In genomic region chr17:63842540-63843386, GRCh38 we compare ENCODE assay signal across 1 cellular context.
TF ChIP-seq lines count a peak whose summit lies in the region.

Gene SMARCD2 (minus strand): TSS chr17:63842685. CDS start chr17:63842674, 11 bp downstream.

TF ChIP-seq in K562, 482 proteins besides CTCF, POLR2A, EP300 and RAD21 (continued from another document and continues in another):
- TF ChIP-seq, protein P1, sequence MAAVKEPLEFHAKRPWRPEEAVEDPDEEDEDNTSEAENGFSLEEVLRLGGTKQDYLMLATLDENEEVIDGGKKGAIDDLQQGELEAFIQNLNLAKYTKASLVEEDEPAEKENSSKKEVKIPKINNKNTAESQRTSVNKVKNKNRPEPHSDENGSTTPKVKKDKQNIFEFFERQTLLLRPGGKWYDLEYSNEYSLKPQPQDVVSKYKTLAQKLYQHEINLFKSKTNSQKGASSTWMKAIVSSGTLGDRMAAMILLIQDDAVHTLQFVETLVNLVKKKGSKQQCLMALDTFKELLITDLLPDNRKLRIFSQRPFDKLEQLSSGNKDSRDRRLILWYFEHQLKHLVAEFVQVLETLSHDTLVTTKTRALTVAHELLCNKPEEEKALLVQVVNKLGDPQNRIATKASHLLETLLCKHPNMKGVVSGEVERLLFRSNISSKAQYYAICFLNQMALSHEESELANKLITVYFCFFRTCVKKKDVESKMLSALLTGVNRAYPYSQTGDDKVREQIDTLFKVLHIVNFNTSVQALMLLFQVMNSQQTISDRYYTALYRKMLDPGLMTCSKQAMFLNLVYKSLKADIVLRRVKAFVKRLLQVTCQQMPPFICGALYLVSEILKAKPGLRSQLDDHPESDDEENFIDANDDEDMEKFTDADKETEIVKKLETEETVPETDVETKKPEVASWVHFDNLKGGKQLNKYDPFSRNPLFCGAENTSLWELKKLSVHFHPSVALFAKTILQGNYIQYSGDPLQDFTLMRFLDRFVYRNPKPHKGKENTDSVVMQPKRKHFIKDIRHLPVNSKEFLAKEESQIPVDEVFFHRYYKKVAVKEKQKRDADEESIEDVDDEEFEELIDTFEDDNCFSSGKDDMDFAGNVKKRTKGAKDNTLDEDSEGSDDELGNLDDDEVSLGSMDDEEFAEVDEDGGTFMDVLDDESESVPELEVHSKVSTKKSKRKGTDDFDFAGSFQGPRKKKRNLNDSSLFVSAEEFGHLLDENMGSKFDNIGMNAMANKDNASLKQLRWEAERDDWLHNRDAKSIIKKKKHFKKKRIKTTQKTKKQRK (IDR thresholded peaks at IDR 0.05; ENCODE audit: borderline replicate concordance, low read depth, low read length), result no peak
- TF ChIP-seq HMG20B (CRISPR knock-in tag; IDR thresholded peaks at IDR 0.05) (no peak), NFATC3 (IDR thresholded peaks at IDR 0.05) (no peak), HNRNPLL (IDR thresholded peaks at IDR 0.05; ENCODE audit: low read depth, low read length, poor library complexity, severe bottlenecking) (peak; percentile 54), OTX1 (CRISPR knock-in tag; IDR thresholded peaks at IDR 0.05) (peak; percentile 29; the same call in 1 of the 2 replicates), TSC22D4 (tag; IDR thresholded peaks at IDR 0.05) (no peak), CTCFL (IDR thresholded peaks at IDR 0.05; ENCODE audit: borderline replicate concordance, insufficient read depth, low read depth, low read length, poor library complexity, severe bottlenecking) (no peak), CHAMP1 (IDR thresholded peaks at IDR 0.05) (no peak), ZC3H11A (IDR thresholded peaks at IDR 0.05; ENCODE audit: low read depth, low read length) (no peak), NCOA2 (IDR thresholded peaks at IDR 0.05; ENCODE audit: partially characterized antibody in 2 of 2) (no peak), NCOA4 (IDR thresholded peaks at IDR 0.05; ENCODE audit: partially characterized antibody) (no peak), CBFA2T3 (IDR thresholded peaks at IDR 0.05) (peak; percentile 31; the same call in 1 of the 2 replicates), ZNF282 (CRISPR knock-in tag; IDR thresholded peaks at IDR 0.05) (no peak), SOX6 (IDR thresholded peaks at IDR 0.05) (peak; percentile 76), ZNF584 (CRISPR knock-in tag; IDR thresholded peaks at IDR 0.05; ENCODE audit: low read depth) (peak; percentile 70; the same call in 1 of the 2 replicates), RBM17 (IDR thresholded peaks at IDR 0.05; ENCODE audit: borderline replicate concordance, low read depth, low read length) (no peak), SREBF1 (IDR thresholded peaks at IDR 0.05; ENCODE audit: borderline replicate concordance, low read depth, low read length) (peak; percentile 88; the same call in 1 of the 2 replicates), PURB (CRISPR knock-in tag; IDR thresholded peaks at IDR 0.05; ENCODE audit: low read depth) (no peak), ZNF232 (CRISPR knock-in tag; IDR thresholded peaks at IDR 0.05) (no peak), MEIS2 (IDR thresholded peaks at IDR 0.05; ENCODE audit: partially characterized antibody) (peak; percentile 33), POLR3G (IDR thresholded peaks at IDR 0.05; ENCODE audit: extremely low read depth, insufficient read length, insufficient replicate concordance) (no peak), PTRF (tag; IDR thresholded peaks at IDR 0.05) (no peak), PHTF2 (CRISPR knock-in tag; IDR thresholded peaks at IDR 0.05) (no peak), SAFB (IDR thresholded peaks at IDR 0.05; ENCODE audit: borderline replicate concordance, low read depth, low read length) (no peak), POU5F1 (IDR thresholded peaks at IDR 0.05; ENCODE audit: borderline replicate concordance, low read depth, low read length, partially characterized antibody) (no peak), ATF7 (IDR thresholded peaks at IDR 0.05) (peak; percentile 84), U2AF1 (optimal IDR thresholded peaks at IDR 0.05; ENCODE audit: low read depth, low read length) (peak; percentile 39), CGGBP1 (CRISPR knock-in tag; IDR thresholded peaks at IDR 0.05) (peak; percentile 51; the same call in 1 of the 2 replicates), ZEB2 (IDR thresholded peaks at IDR 0.05) (no peak; the same call in 1 of the 2 replicates), GATAD2B (IDR thresholded peaks at IDR 0.05; ENCODE audit: borderline replicate concordance) (peak; percentile 98), LARP7 (IDR thresholded peaks at IDR 0.05) (0 out of 2 replicates have a peak, but pooled peaks have one; percentile 74), ZNF444 (CRISPR knock-in tag; IDR thresholded peaks at IDR 0.05) (no peak), NEUROD1 (IDR thresholded peaks at IDR 0.05; ENCODE audit: borderline replicate concordance, low read depth, low read length, partially characterized antibody) (peak; percentile 100), SRSF7 (optimal IDR thresholded peaks at IDR 0.05; ENCODE audit: low read depth, low read length) (no peak), ZNF507 (tag; conservative IDR thresholded peaks at IDR 0.05) (no peak), MLX (CRISPR knock-in tag; conservative IDR thresholded peaks at IDR 0.05) (0 out of 4 replicates have a peak, but pooled peaks have one; percentile 31 to 42), HLTF (IDR thresholded peaks at IDR 0.05) (peak; percentile 76), ETV6 (IDR thresholded peaks at IDR 0.05; ENCODE audit: borderline replicate concordance in 1 of 2, low read depth in 2 of 2, low read length in 1 of 2) (peak in 1 of 2 experiments; percentile 53; a peak in 1 of 4 replicates), ETV6 (CRISPR knock-in tag; IDR thresholded peaks at IDR 0.05; ENCODE audit: borderline replicate concordance) (peak; percentile 73; the same call in 1 of the 2 replicates), MED1 (CRISPR knock-in tag; IDR thresholded peaks at IDR 0.05; ENCODE audit: borderline replicate concordance) (no peak), LCOR (CRISPR knock-in tag; IDR thresholded peaks at IDR 0.05) (peak; percentile 99), CHD4 (IDR thresholded peaks at IDR 0.05; ENCODE audit: insufficient read depth, insufficient replicate concordance, low read depth, low read length, poor library complexity, severe bottlenecking) (no peak), ARID3A (IDR thresholded peaks at IDR 0.05; ENCODE audit: borderline replicate concordance, low read depth, low read length) (peak; percentile 100), ZNF23 (CRISPR knock-in tag; IDR thresholded peaks at IDR 0.05) (no peak), MIER1 (IDR thresholded peaks at IDR 0.05; ENCODE audit: low read depth) (no peak), YBX1 (IDR thresholded peaks at IDR 0.05) (no peak), ZNF41 (CRISPR knock-in tag; conservative IDR thresholded peaks at IDR 0.05) (peak; percentile 68)
- TF ChIP-seq, protein P2, sequence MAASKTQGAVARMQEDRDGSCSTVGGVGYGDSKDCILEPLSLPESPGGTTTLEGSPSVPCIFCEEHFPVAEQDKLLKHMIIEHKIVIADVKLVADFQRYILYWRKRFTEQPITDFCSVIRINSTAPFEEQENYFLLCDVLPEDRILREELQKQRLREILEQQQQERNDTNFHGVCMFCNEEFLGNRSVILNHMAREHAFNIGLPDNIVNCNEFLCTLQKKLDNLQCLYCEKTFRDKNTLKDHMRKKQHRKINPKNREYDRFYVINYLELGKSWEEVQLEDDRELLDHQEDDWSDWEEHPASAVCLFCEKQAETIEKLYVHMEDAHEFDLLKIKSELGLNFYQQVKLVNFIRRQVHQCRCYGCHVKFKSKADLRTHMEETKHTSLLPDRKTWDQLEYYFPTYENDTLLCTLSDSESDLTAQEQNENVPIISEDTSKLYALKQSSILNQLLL (CRISPR knock-in tag; IDR thresholded peaks at IDR 0.05; ENCODE audit: borderline replicate concordance), result no peak
- TF ChIP-seq, protein P3, sequence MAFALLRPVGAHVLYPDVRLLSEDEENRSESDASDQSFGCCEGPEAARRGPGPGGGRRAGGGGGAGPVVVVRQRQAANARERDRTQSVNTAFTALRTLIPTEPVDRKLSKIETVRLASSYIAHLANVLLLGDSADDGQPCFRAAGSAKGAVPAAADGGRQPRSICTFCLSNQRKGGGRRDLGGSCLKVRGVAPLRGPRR (CRISPR knock-in tag; IDR thresholded peaks at IDR 0.05), result no peak
- TF ChIP-seq, protein P4, sequence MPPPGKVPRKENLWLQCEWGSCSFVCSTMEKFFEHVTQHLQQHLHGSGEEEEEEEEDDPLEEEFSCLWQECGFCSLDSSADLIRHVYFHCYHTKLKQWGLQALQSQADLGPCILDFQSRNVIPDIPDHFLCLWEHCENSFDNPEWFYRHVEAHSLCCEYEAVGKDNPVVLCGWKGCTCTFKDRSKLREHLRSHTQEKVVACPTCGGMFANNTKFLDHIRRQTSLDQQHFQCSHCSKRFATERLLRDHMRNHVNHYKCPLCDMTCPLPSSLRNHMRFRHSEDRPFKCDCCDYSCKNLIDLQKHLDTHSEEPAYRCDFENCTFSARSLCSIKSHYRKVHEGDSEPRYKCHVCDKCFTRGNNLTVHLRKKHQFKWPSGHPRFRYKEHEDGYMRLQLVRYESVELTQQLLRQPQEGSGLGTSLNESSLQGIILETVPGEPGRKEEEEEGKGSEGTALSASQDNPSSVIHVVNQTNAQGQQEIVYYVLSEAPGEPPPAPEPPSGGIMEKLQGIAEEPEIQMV (tag; conservative IDR thresholded peaks at IDR 0.05; ENCODE audit: low read depth), result no peak
- TF ChIP-seq, protein P5, sequence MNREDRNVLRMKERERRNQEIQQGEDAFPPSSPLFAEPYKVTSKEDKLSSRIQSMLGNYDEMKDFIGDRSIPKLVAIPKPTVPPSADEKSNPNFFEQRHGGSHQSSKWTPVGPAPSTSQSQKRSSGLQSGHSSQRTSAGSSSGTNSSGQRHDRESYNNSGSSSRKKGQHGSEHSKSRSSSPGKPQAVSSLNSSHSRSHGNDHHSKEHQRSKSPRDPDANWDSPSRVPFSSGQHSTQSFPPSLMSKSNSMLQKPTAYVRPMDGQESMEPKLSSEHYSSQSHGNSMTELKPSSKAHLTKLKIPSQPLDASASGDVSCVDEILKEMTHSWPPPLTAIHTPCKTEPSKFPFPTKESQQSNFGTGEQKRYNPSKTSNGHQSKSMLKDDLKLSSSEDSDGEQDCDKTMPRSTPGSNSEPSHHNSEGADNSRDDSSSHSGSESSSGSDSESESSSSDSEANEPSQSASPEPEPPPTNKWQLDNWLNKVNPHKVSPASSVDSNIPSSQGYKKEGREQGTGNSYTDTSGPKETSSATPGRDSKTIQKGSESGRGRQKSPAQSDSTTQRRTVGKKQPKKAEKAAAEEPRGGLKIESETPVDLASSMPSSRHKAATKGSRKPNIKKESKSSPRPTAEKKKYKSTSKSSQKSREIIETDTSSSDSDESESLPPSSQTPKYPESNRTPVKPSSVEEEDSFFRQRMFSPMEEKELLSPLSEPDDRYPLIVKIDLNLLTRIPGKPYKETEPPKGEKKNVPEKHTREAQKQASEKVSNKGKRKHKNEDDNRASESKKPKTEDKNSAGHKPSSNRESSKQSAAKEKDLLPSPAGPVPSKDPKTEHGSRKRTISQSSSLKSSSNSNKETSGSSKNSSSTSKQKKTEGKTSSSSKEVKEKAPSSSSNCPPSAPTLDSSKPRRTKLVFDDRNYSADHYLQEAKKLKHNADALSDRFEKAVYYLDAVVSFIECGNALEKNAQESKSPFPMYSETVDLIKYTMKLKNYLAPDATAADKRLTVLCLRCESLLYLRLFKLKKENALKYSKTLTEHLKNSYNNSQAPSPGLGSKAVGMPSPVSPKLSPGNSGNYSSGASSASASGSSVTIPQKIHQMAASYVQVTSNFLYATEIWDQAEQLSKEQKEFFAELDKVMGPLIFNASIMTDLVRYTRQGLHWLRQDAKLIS (CRISPR knock-in tag; IDR thresholded peaks at IDR 0.05), result peak; percentile 91
